ENCODE assay signal across 1 cellular context in the genomic region with DNA sequence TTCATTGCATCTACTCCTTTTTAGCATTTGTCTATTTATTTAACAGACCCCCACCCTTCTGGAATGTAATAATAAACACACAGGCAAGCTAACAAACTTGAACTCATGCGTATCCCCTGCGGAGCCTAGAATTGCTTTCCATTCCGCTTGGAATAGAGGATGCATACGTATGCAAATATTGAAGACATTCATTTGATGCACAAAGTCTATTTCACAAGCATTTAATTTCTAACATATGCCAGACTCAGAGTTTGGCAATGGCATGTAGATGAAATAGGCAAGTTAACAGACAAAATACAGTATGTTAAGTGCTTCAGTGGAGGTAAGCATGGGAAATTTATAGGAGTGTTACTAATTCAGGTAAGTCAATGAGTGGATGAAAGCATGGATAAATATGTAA.
TF ChIP-seq lines count a peak whose summit lies in the region.

No MANE protein-coding gene starts in this region.

TF ChIP-seq in HCT116, 20 proteins besides CTCF, POLR2A, EP300 and RAD21:
- TF ChIP-seq ELF1 (IDR thresholded peaks at IDR 0.05; ENCODE audit: borderline replicate concordance, low read depth), result no peak
- TF ChIP-seq EZH2phosphoT487 (IDR thresholded peaks at IDR 0.05; ENCODE audit: borderline replicate concordance), result no peak
- TF ChIP-seq FOSL1 (IDR thresholded peaks at IDR 0.05; ENCODE audit: low read depth), result no peak
- no peak for TF ChIP-seq SIN3A (IDR thresholded peaks at IDR 0.05; ENCODE audit: low read depth)
- TF ChIP-seq YY1 (IDR thresholded peaks at IDR 0.05; ENCODE audit: extremely low read depth, insufficient replicate concordance, low read depth, low read length), result no peak
- no peak for TF ChIP-seq CBX3 (IDR thresholded peaks at IDR 0.05; ENCODE audit: low read depth)
- TF ChIP-seq ATF3 (IDR thresholded peaks at IDR 0.05), result no peak
- no peak for TF ChIP-seq EGR1 (IDR thresholded peaks at IDR 0.05; ENCODE audit: low read depth)
